In the genomic region with DNA sequence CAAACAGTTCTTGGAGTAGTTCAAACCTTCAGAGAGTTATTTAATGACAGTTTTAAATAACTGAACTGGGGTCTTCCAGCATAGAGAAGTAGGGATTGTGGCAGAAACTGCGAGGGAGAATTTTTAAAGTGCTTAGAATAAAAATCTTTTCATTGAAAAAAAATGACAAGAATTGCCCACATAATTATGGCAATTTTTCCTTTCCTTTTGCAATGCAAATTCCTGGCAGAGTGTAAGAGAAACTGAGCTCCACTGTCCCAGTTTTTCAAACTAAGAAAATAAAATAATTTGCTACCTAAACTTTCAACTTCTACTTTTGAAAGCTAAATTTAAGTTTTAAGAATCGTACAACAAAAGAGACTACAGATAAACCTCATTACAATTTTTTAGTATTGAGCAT, we compare ENCODE assay signal across 12 cellular contexts. TPM values are rescaled to one million over a fixed set of nuclear protein-coding genes. Genes with fewer than 3 reads are reported as not detected.
A peak's percentile ranks its signal among the peaks of the same experiment; 100 is the strongest.
DNase-seq lines count a peak whose midpoint lies in the region; ATAC-seq, FAIRE-seq and TF ChIP-seq lines count a peak whose summit lies in the region.
"Had no signal": no experiment of that assay in that cellular context is flagged by ENCODE, and none has a peak within 500 bp of the region (broad histone marks: within the 10 kb centered on the region; RNA-seq: fewer than 3 reads in every experiment).

No MANE protein-coding gene starts in this region.

- WGBS in pancreas, 2 donors = 61 to 66% methylated on average over 2 of the region's 2 CpGs

- ATAC-seq in CD4-positive, CD25-positive, alpha-beta regulatory T cell (ENCODE audit: low read depth in 2 of 2) = no peak
- ATAC-seq in pancreas = no peak

- H3K36me3 Mint-ChIP-seq in CD4-positive, CD25-positive, alpha-beta regulatory T cell = peaks cover 3% of the 10 kb centered on the region
- no peaks in the 10 kb centered on the region for H3K36me3 Mint-ChIP-seq in chondrocyte (ENCODE audit: low read depth)

- no peaks in the 10 kb centered on the region for H3K9me3 ChIP-seq in CD4-positive, CD25-positive, alpha-beta regulatory T cell (ENCODE audit: control insufficient read depth in 2 of 2, low read length in 2 of 2)
- H3K9me3 ChIP-seq in OCI-LY1 (ENCODE audit: low read length) (no peaks in the 10 kb centered on the region), neural cell (ENCODE audit: low read length) (peaks cover 5% of the 10 kb centered on the region), pancreas (no peaks in the 10 kb centered on the region)

- DNase-seq in CD4-positive, CD25-positive, alpha-beta regulatory T cell = no peak
- DNase-seq in chondrocyte (ENCODE audit: low spot score) (no peak), pancreas (no peak), posterior vena cava (ENCODE audit: low spot score) (no peak), RCC 7860 (ENCODE audit: low spot score) (no peak), retina (no peak)
- DNase-seq: head of caudate nucleus; midbrain; NCI-H446 treated with DMSO at 0.1 percent for 48 hours; stimulated activated CD4-positive, alpha-beta T cell treated with anti-CD3 and anti-CD28 coated beads, Interleukin-1b, Interleukin-23, amount 100 ng/mL, for 48 hours had no signal

- H3K79me2 ChIP-seq in OCI-LY1 (ENCODE audit: insufficient read depth, low read length) (peaks cover 24% of the 10 kb centered on the region; the same call in 1 of the 2 replicates), neural cell (replicated peaks; ENCODE audit: insufficient read depth, low read length) (no peaks in the 10 kb centered on the region)

- H3K27me3 ChIP-seq in CD4-positive, CD25-positive, alpha-beta regulatory T cell (ENCODE audit: control insufficient read depth, insufficient read depth, low read length) = no peaks in the 10 kb centered on the region
- H3K27me3 ChIP-seq in OCI-LY1 (ENCODE audit: insufficient read depth, low read length) = no peaks in the 10 kb centered on the region
- peaks cover 40% of the 10 kb centered on the region for H3K27me3 ChIP-seq in neural cell (ENCODE audit: insufficient read depth, low read depth, low read length)
- H3K27me3 ChIP-seq in pancreas = no peaks in the 10 kb centered on the region

- no peak overlapping the region for H3K4me3 Mint-ChIP-seq in CD4-positive, CD25-positive, alpha-beta regulatory T cell
- no peak overlapping the region for H3K4me3 Mint-ChIP-seq in chondrocyte (ENCODE audit: unreplicated experiment)

- H3K9me2 ChIP-seq in OCI-LY1 (ENCODE audit: low read depth, low read length) (no peaks in the 10 kb centered on the region), neural cell (ENCODE audit: insufficient read depth, low read length) (no peaks in the 10 kb centered on the region)

- TF ChIP-seq EP300 in neural cell (conservative IDR thresholded peaks at IDR 0.05; ENCODE audit: poor library complexity, severe bottlenecking) = no peak

- no peak overlapping the region for H2AFZ ChIP-seq in OCI-LY1 (ENCODE audit: low read length)
- no peak overlapping the region for H2AFZ ChIP-seq in neural cell (ENCODE audit: low read depth, low read length)

- H3F3A ChIP-seq in OCI-LY1 (ENCODE audit: insufficient read depth, low read length) (no peaks in the 10 kb centered on the region), neural cell (ENCODE audit: insufficient read depth, low read length, poor library complexity, severe bottlenecking) (no peaks in the 10 kb centered on the region)

- no peaks in the 10 kb centered on the region for H3K27me3 Mint-ChIP-seq in CD4-positive, CD25-positive, alpha-beta regulatory T cell
- H3K27me3 Mint-ChIP-seq in chondrocyte (ENCODE audit: low read depth) = no peaks in the 10 kb centered on the region

- TF ChIP-seq RAD21 in neural cell (conservative IDR thresholded peaks at IDR 0.05) = no peak

- peak overlapping the region; percentile 83 for H3K4me3 ChIP-seq in CD4-positive, CD25-positive, alpha-beta regulatory T cell (ENCODE audit: low read depth, low read length)
- H3K4me3 ChIP-seq in OCI-LY1 (ENCODE audit: low read depth, low read length, poor library complexity, severe bottlenecking) (peak overlapping the region; percentile 86), neural cell (ENCODE audit: low read length) (peak overlapping the region; percentile 74), pancreas (peak overlapping the region in 1 of 4 donors; percentile 88)

- peaks cover 30 to 59% (median 46%) of the 10 kb centered on the region in 4 donors for H3K4me1 Mint-ChIP-seq in CD4-positive, CD25-positive, alpha-beta regulatory T cell
- H3K4me1 Mint-ChIP-seq in chondrocyte (ENCODE audit: low read depth) = peaks cover 56% of the 10 kb centered on the region

- H3K27ac ChIP-seq in CD4-positive, CD25-positive, alpha-beta regulatory T cell (ENCODE audit: insufficient read depth, low read length, poor library complexity, severe bottlenecking) = peak overlapping the region; percentile 90
- H3K27ac ChIP-seq in OCI-LY1 (ENCODE audit: low read depth, low read length, poor library complexity, severe bottlenecking) = peak overlapping the region; percentile 78
- peak overlapping the region; percentile 67 for H3K27ac ChIP-seq in neural cell (ENCODE audit: low read length)
- peak overlapping the region in 2 of 4 donors; percentile 93 to 95 for H3K27ac ChIP-seq in pancreas

- H3K4me2 ChIP-seq in OCI-LY1 (ENCODE audit: low read length) = peak overlapping the region; percentile 68
- H3K4me2 ChIP-seq in neural cell (ENCODE audit: low read length) = peak overlapping the region; percentile 91

- no peaks in the 10 kb centered on the region for H4K20me1 ChIP-seq in OCI-LY1 (ENCODE audit: insufficient read depth, low read length)
- H4K20me1 ChIP-seq in neural cell (ENCODE audit: insufficient read depth) = no peaks in the 10 kb centered on the region

- H3K27ac Mint-ChIP-seq in CD4-positive, CD25-positive, alpha-beta regulatory T cell = peak overlapping the region in 1 of 3 donors; percentile 86
- H3K27ac Mint-ChIP-seq in chondrocyte (ENCODE audit: unreplicated experiment) = peak overlapping the region; percentile 73

- H3K36me3 ChIP-seq in CD4-positive, CD25-positive, alpha-beta regulatory T cell (ENCODE audit: control insufficient read depth, insufficient read depth, low read length) = peaks cover 8% of the 10 kb centered on the region
- H3K36me3 ChIP-seq in OCI-LY1 (ENCODE audit: insufficient read depth, low read length) = peaks cover 13% of the 10 kb centered on the region
- no peaks in the 10 kb centered on the region for H3K36me3 ChIP-seq in neural cell (ENCODE audit: insufficient read depth, low read length)
- peaks cover 0 to 3% (median 0%) of the 10 kb centered on the region in 3 donors for H3K36me3 ChIP-seq in pancreas

- FAIRE-seq in pancreas (lab: Jason Lieb, UNC) (no peak), RCC 7860 (lab: Jason Lieb, UNC) (no peak)

- H3K9ac ChIP-seq in OCI-LY1 (ENCODE audit: low read length) (peak overlapping the region; percentile 63), neural cell (ENCODE audit: low read length) (peak overlapping the region; percentile 25)

- TF ChIP-seq CTCF in OCI-LY1 (IDR thresholded peaks at IDR 0.05; ENCODE audit: low read length) = no peak
- no peak for TF ChIP-seq CTCF in chondrocyte (IDR thresholded peaks at IDR 0.05)
- no peak for TF ChIP-seq CTCF in neural cell (IDR thresholded peaks at IDR 0.05; ENCODE audit: poor library complexity, severe bottlenecking)
- TF ChIP-seq CTCF in pancreas (IDR thresholded peaks at IDR 0.05) = no peak

- H3K9me3 Mint-ChIP-seq in CD4-positive, CD25-positive, alpha-beta regulatory T cell = no peaks in the 10 kb centered on the region
- no peaks in the 10 kb centered on the region for H3K9me3 Mint-ChIP-seq in chondrocyte (ENCODE audit: low read depth)

- intact Hi-C loops in pancreas (cut with DNase I) = no loop called here
- intact Hi-C loops in posterior vena cava (cut with DNase I) = no loop called here

- H3K4me1 ChIP-seq in CD4-positive, CD25-positive, alpha-beta regulatory T cell (ENCODE audit: control insufficient read depth, insufficient read depth, low read length, poor library complexity, severe bottlenecking) = peaks cover 48% of the 10 kb centered on the region
- H3K4me1 ChIP-seq in OCI-LY1 (ENCODE audit: insufficient read depth, low read length, severe bottlenecking) (peaks cover 66% of the 10 kb centered on the region), pancreas (peaks cover 0 to 21% (median 9%) of the 10 kb centered on the region in 3 donors)

TF ChIP-seq in neural cell, 6 proteins besides CTCF, POLR2A, EP300 and RAD21 (continues in another document):
- TF ChIP-seq MXI1 (conservative IDR thresholded peaks at IDR 0.05; ENCODE audit: poor library complexity, severe bottlenecking) = no peak
- TF ChIP-seq POLR2AphosphoS5 (IDR thresholded peaks at IDR 0.05) = no peak
- no peak for TF ChIP-seq SMC3 (conservative IDR thresholded peaks at IDR 0.05; ENCODE audit: poor library complexity)
- TF ChIP-seq REST (IDR thresholded peaks at IDR 0.05; ENCODE audit: borderline replicate concordance) = no peak

RNA-seq across cellular contexts. Expression of gene PTGER4, which starts 2.3 kb away (rescaled TPM):
- 343 TPM for total RNA-seq in CD4-positive, CD25-positive, alpha-beta regulatory T cell
- 10 to 100 TPM; 17.2 to 37.6 (median 24.3) TPM for polyA plus RNA-seq in CD4-positive, CD25-positive, alpha-beta regulatory T cell
- 4.3 to 15.4 TPM (median 4.9 TPM) in 3 replicates for total RNA-seq in chondrocyte
- polyA plus RNA-seq in neural cell = 6.2 and 12.0 TPM in 2 replicates
- 12.7 and 13.9 TPM in 2 replicates for polyA minus RNA-seq in neural cell
- 10 to 100 TPM in 3 of 6 donors, 1 to 10 TPM in 3; 8.6 to 38.0 (median 13.3) TPM for total RNA-seq in pancreas
- polyA plus RNA-seq in pancreas = 10 to 100 TPM in 1 of 2 donors, 1 to 10 TPM in 1; 4.7 to 12.1 TPM
- total RNA-seq in posterior vena cava = 10 to 100 TPM; 10.1 to 12.1 TPM
